17 cellular contexts compared by ENCODE assay signal in genomic region chr21:25420831-25421230, GRCh38.
A peak's percentile ranks its signal among the peaks of the same experiment; 100 is the strongest.
DNase-seq lines count a peak whose midpoint lies in the region; ATAC-seq and TF ChIP-seq lines count a peak whose summit lies in the region.
"Had no signal": no experiment of that assay in that cellular context is flagged by ENCODE, and none has a peak within 500 bp of the region (broad histone marks: within the 10 kb centered on the region; RNA-seq: fewer than 3 reads in every experiment).

No MANE protein-coding gene starts in this region.

- peaks cover 37% of the 10 kb centered on the region for H3K4me1 ChIP-seq in BLaER1
- H3K4me1 ChIP-seq: tibial artery had no signal

- no peak overlapping the region for H3K9ac ChIP-seq in BLaER1

- H3K36me3 ChIP-seq in BLaER1 (no peaks in the 10 kb centered on the region), GM06990 (ENCODE audit: control insufficient read depth, insufficient read depth, low read length) (no peaks in the 10 kb centered on the region)
- H3K36me3 ChIP-seq: ovary, tibial artery had no signal

- intact Hi-C loops in activated T-helper 1 cell treated with anti-CD3 and anti-CD28 coated beads, Interleukin-12 subunit alpha, Interleukin-12 subunit beta, Interleukin-2, Interleukin-4 antibody, amounts not matched to agents 30 ng/mL and 10 ng/mL and 1 ng/mL, durations not matched to agents 14 hours and 24 hours and 36 hours (cut with micrococcal nuclease), result loop anchor here (1.0 to 5.0 kb wide), 10 partner anchors 25 to 313 kb away; partner anchors contain the start of genes ATP5PF, GABPA and MRPL39

- H3K27me3 Mint-ChIP-seq in activated T-helper 1 cell treated with anti-CD3 and anti-CD28 coated beads, Interleukin-12 subunit alpha, Interleukin-12 subunit beta, Interleukin-2, Interleukin-4 antibody, amounts not matched to agents 30 ng/mL and 10 ng/mL and 1 ng/mL, durations not matched to agents 14 hours and 24 hours and 36 hours (ENCODE audit: insufficient read depth), result peaks cover 2% of the 10 kb centered on the region
- H3K27me3 Mint-ChIP-seq in immature natural killer cell (ENCODE audit: low read depth in 3 of 3), result peaks cover 0 to 7% (median 0%) of the 10 kb centered on the region in 3 donors

- H3K4me3 ChIP-seq in BLaER1 (no peak overlapping the region), GM06990 (replicated peaks; ENCODE audit: low read depth, low read length) (peak overlapping the region; percentile 31)
- H3K4me3 ChIP-seq: GM23338, ovary, tibial artery had no signal

- no peak for TF ChIP-seq CTCF in GM06990 (IDR thresholded peaks at IDR 0.05; ENCODE audit: insufficient read depth, low read length, poor library complexity, severe bottlenecking)

- H3K9me3 Mint-ChIP-seq in activated T-helper 1 cell treated with anti-CD3 and anti-CD28 coated beads, Interleukin-12 subunit alpha, Interleukin-12 subunit beta, Interleukin-2, Interleukin-4 antibody, amounts not matched to agents 30 ng/mL and 10 ng/mL and 1 ng/mL, durations not matched to agents 14 hours and 24 hours and 36 hours, result no peaks in the 10 kb centered on the region
- H3K9me3 Mint-ChIP-seq in immature natural killer cell, result no peaks in the 10 kb centered on the region
- H3K9me3 Mint-ChIP-seq: GM23338 had no signal

- no peaks in the 10 kb centered on the region for H3K27me3 ChIP-seq in BLaER1
- no peaks in the 10 kb centered on the region for H3K27me3 ChIP-seq in GM06990 (replicated peaks; ENCODE audit: control insufficient read depth, insufficient read depth, low read length)
- H3K27me3 ChIP-seq: ovary, tibial artery had no signal

- H3K4me2 ChIP-seq in BLaER1, result peak overlapping the region; percentile 18; the same call in 1 of the 2 replicates
- H3K4me2 ChIP-seq: GM23338 had no signal

- no peaks in the 10 kb centered on the region for H3K9me3 ChIP-seq in BLaER1
- H3K9me3 ChIP-seq: ovary, tibial artery had no signal

- H3K27ac Mint-ChIP-seq in activated T-helper 1 cell treated with anti-CD3 and anti-CD28 coated beads, Interleukin-12 subunit alpha, Interleukin-12 subunit beta, Interleukin-2, Interleukin-4 antibody, amounts not matched to agents 30 ng/mL and 10 ng/mL and 1 ng/mL, durations not matched to agents 14 hours and 24 hours and 36 hours, result peak overlapping the region; percentile 63
- H3K27ac Mint-ChIP-seq in immature natural killer cell, result no peak overlapping the region
- H3K27ac Mint-ChIP-seq: GM23338 had no signal

- ATAC-seq in HG02759 (IDR thresholded peaks at IDR 0.05; ENCODE audit: unreplicated experiment) (peak; percentile 2), GM19467 (IDR thresholded peaks at IDR 0.05; ENCODE audit: unreplicated experiment) (no peak)
- ATAC-seq: HepG2, left colon, Right ventricle myocardium inferior had no signal

- H3K27ac ChIP-seq in BLaER1, result no peak overlapping the region
- H3K27ac ChIP-seq: ovary, tibial artery had no signal

- peaks cover 46% of the 10 kb centered on the region for H3K4me1 Mint-ChIP-seq in activated T-helper 1 cell treated with anti-CD3 and anti-CD28 coated beads, Interleukin-12 subunit alpha, Interleukin-12 subunit beta, Interleukin-2, Interleukin-4 antibody, amounts not matched to agents 30 ng/mL and 10 ng/mL and 1 ng/mL, durations not matched to agents 14 hours and 24 hours and 36 hours (ENCODE audit: low read depth)
- H3K4me1 Mint-ChIP-seq in immature natural killer cell, result peaks cover 5 to 12% of the 10 kb centered on the region in 2 donors
- H3K4me1 Mint-ChIP-seq: GM23338 had no signal

- H3K36me3 Mint-ChIP-seq in activated T-helper 1 cell treated with anti-CD3 and anti-CD28 coated beads, Interleukin-12 subunit alpha, Interleukin-12 subunit beta, Interleukin-2, Interleukin-4 antibody, amounts not matched to agents 30 ng/mL and 10 ng/mL and 1 ng/mL, durations not matched to agents 14 hours and 24 hours and 36 hours (ENCODE audit: low read depth), result no peaks in the 10 kb centered on the region
- no peaks in the 10 kb centered on the region for H3K36me3 Mint-ChIP-seq in immature natural killer cell

- DNase-seq in GM06990 (ENCODE audit: extremely low read depth, insufficient read length) (no peak), GM19238 (ENCODE audit: insufficient read length, low spot score) (no peak), immature natural killer cell (no peak), SIG-M5 treated with dmso at 0.1 percent for 504 hours (lab: John Stamatoyannopoulos, UW; ENCODE audit: unreplicated experiment) (no peak)
- no peak for DNase-seq in activated T-helper 1 cell treated with anti-CD3 and anti-CD28 coated beads, Interleukin-12 subunit alpha, Interleukin-12 subunit beta, Interleukin-2, Interleukin-4 antibody, amounts not matched to agents 30 ng/mL and 10 ng/mL and 1 ng/mL, durations not matched to agents 14 hours and 24 hours and 36 hours (ENCODE audit: low spot score)
- DNase-seq: foreskin fibroblast, left colon, NCI-H1694 treated with DMSO at 0.1 percent for 48 hours, NCI-H510A, ovary, tibial artery had no signal

- H4K20me1 ChIP-seq in BLaER1, result no peaks in the 10 kb centered on the region

- no peak overlapping the region for H3K4me3 Mint-ChIP-seq in activated T-helper 1 cell treated with anti-CD3 and anti-CD28 coated beads, Interleukin-12 subunit alpha, Interleukin-12 subunit beta, Interleukin-2, Interleukin-4 antibody, amounts not matched to agents 30 ng/mL and 10 ng/mL and 1 ng/mL, durations not matched to agents 14 hours and 24 hours and 36 hours
- no peak overlapping the region for H3K4me3 Mint-ChIP-seq in immature natural killer cell
- H3K4me3 Mint-ChIP-seq: GM23338 had no signal
